In genomic region chrX:41471786-41472185, GRCh38 we compare ENCODE assay signal across 1 cellular context.
TF ChIP-seq lines count a peak whose summit lies in the region.

No MANE protein-coding gene starts in this region.

TF ChIP-seq in HepG2, 621 proteins besides CTCF, POLR2A, EP300 and RAD21 (continued from another document):
- TF ChIP-seq, protein P1, sequence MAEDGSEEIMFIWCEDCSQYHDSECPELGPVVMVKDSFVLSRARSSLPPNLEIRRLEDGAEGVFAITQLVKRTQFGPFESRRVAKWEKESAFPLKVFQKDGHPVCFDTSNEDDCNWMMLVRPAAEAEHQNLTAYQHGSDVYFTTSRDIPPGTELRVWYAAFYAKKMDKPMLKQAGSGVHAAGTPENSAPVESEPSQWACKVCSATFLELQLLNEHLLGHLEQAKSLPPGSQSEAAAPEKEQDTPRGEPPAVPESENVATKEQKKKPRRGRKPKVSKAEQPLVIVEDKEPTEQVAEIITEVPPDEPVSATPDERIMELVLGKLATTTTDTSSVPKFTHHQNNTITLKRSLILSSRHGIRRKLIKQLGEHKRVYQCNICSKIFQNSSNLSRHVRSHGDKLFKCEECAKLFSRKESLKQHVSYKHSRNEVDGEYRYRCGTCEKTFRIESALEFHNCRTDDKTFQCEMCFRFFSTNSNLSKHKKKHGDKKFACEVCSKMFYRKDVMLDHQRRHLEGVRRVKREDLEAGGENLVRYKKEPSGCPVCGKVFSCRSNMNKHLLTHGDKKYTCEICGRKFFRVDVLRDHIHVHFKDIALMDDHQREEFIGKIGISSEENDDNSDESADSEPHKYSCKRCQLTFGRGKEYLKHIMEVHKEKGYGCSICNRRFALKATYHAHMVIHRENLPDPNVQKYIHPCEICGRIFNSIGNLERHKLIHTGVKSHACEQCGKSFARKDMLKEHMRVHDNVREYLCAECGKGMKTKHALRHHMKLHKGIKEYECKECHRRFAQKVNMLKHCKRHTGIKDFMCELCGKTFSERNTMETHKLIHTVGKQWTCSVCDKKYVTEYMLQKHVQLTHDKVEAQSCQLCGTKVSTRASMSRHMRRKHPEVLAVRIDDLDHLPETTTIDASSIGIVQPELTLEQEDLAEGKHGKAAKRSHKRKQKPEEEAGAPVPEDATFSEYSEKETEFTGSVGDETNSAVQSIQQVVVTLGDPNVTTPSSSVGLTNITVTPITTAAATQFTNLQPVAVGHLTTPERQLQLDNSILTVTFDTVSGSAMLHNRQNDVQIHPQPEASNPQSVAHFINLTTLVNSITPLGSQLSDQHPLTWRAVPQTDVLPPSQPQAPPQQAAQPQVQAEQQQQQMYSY (CRISPR knock-in tag; IDR thresholded peaks at IDR 0.05): no peak
- TF ChIP-seq ADNP (CRISPR knock-in tag; IDR thresholded peaks at IDR 0.05): no peak
- TF ChIP-seq E2F2 (CRISPR knock-in tag; IDR thresholded peaks at IDR 0.05; ENCODE audit: borderline replicate concordance): no peak
TF ChIP-seq in HepG2: peak in this region for 1.
